In genomic region chr7:99410635-99411034, GRCh38 we compare ENCODE assay signal across 16 cellular contexts. TPM values are rescaled to one million over a fixed set of nuclear protein-coding genes. Genes with fewer than 3 reads are reported as not detected.
DNase-seq lines count a peak whose midpoint lies in the region; ATAC-seq, FAIRE-seq and TF ChIP-seq lines count a peak whose summit lies in the region.
"Had no signal": no experiment of that assay in that cellular context is flagged by ENCODE, and none has a peak within 500 bp of the region (broad histone marks: within the 10 kb centered on the region; RNA-seq: fewer than 3 reads in every experiment).

No MANE protein-coding gene starts in this region.

- DNase-seq in T-helper 1 cell (no peak), NB4 (ENCODE audit: low read depth) (no peak), GM12878 (ENCODE audit: low read depth, low spot score) (no peak), neural crest cell (ENCODE audit: low read depth, low spot score) (no peak), glomerular visceral epithelial cell (ENCODE audit: extremely low spot score) (no peak), HEK293T (ENCODE audit: extremely low spot score) (no peak)
- DNase-seq: effector memory CD4-positive, alpha-beta T cell; heart left ventricle; left ventricle myocardium superior; NCI-H446; stimulated activated CD4-positive, alpha-beta T cell treated with anti-CD3 and anti-CD28 coated beads, Interleukin-4, amount 100 ng/mL, for 1 hour; substantia nigra had no signal

- RAD21 ChIA-PET in GM12878 (lab: Charles Lee; ENCODE audit: unreplicated experiment) = interaction anchor here (2.7 kb wide), 1 partner anchor 27 kb away, joined by 8 read pairs; the partner anchor contains the start of genes CPSF4 and PTCD1

- peak overlapping the region; percentile 58 for H3K4me2 ChIP-seq in GM12878 (ENCODE audit: control insufficient read depth, insufficient read depth)

- peaks cover 12% of the 10 kb centered on the region for H3K4me1 ChIP-seq in GM12878 (ENCODE audit: control insufficient read depth, insufficient read depth, low read length)

- H3K9me3 Mint-ChIP-seq in T-helper 1 cell treated with Interleukin-12 subunit alpha and Interleukin-12 subunit beta and Interleukin-4 antibody, amounts not matched to agents 30 μg/mL and 1 μg/mL, for 36 hours = no peaks in the 10 kb centered on the region
- no peaks in the 10 kb centered on the region for H3K9me3 Mint-ChIP-seq in neural crest cell

- peaks cover 57% of the 10 kb centered on the region for H3K79me2 ChIP-seq in GM12878 (ENCODE audit: control insufficient read depth, insufficient read depth, low read length)

- SMC1A ChIA-PET in GM12878 (lab: Charles Lee; ENCODE audit: uncharacterized antibody, unreplicated experiment) = no interaction called here

- peak overlapping the region; percentile 71 for H3K27ac Mint-ChIP-seq in T-helper 1 cell treated with Interleukin-12 subunit alpha and Interleukin-12 subunit beta and Interleukin-4 antibody, amounts not matched to agents 30 μg/mL and 1 μg/mL, for 36 hours
- H3K27ac Mint-ChIP-seq in neural crest cell (ENCODE audit: unreplicated experiment) = peak overlapping the region; percentile 83

- no peaks in the 10 kb centered on the region for H3K27me3 Mint-ChIP-seq in T-helper 1 cell treated with Interleukin-12 subunit alpha and Interleukin-12 subunit beta and Interleukin-4 antibody, amounts not matched to agents 30 μg/mL and 1 μg/mL, for 36 hours (ENCODE audit: low read depth)
- H3K27me3 Mint-ChIP-seq in neural crest cell (ENCODE audit: low read depth) = no peaks in the 10 kb centered on the region

- no peak overlapping the region for H3K27ac ChIP-seq in GM12878 (ENCODE audit: control insufficient read depth, insufficient read depth)

- POLR2A ChIA-PET in GM12878 (lab: Charles Lee) (interaction anchor here (0.7 to 4.9 kb wide), 2 partner anchors 31 to 35 kb away, joined by 3 to 51 read pairs; no protein-coding TSS in a partner anchor), HEK293T (lab: Yijun Ruan, JAX) (no interaction called here)

- H3K27me3 ChIP-seq in GM12878 (replicated peaks in 1 of 2; ENCODE audit: control insufficient read depth in 2 of 2, insufficient read depth in 2 of 2, low read length in 1 of 2) = no peaks in the 10 kb centered on the region
- H3K27me3 ChIP-seq: heart left ventricle had no signal

- BruUV-seq in GM12878 (replicated peaks; lab: Mats Ljungman, UMichigan) = no TSS peak

- H3K9me3 ChIP-seq in GM12878 (replicated peaks; ENCODE audit: control insufficient read depth, insufficient read depth, low read length) = no peaks in the 10 kb centered on the region
- H3K9me3 ChIP-seq: heart left ventricle had no signal

- CTCF ChIA-PET in GM12878 (lab: Yijun Ruan, JAX) (no interaction called here), HEK293T (lab: Yijun Ruan, JAX) (no interaction called here)

- H3K36me3 ChIP-seq in GM12878 (ENCODE audit: control insufficient read depth in 2 of 2, insufficient read depth in 2 of 2, low read length in 1 of 2) = peaks cover 7 to 24% of the 10 kb centered on the region in 2 experiments

- ATAC-seq in GM12878 = no peak
- no peak for ATAC-seq in GM21381 (IDR thresholded peaks at IDR 0.05; ENCODE audit: unreplicated experiment)
- ATAC-seq: activated CD4-positive, CD25-positive, alpha-beta regulatory T cell treated with anti-CD3 and anti-CD28 coated beads, Interleukin-2, amount 50 U/mL, for 24 hours; heart left ventricle; left ventricle myocardium superior had no signal

- no peak for TF ChIP-seq EP300 in GM12878 (IDR thresholded peaks at IDR 0.05; ENCODE audit: borderline replicate concordance in 1 of 2, control insufficient read depth in 1 of 2, low read depth in 2 of 2, low read length in 2 of 2)

- H3K4me1 Mint-ChIP-seq in T-helper 1 cell treated with Interleukin-12 subunit alpha and Interleukin-12 subunit beta and Interleukin-4 antibody, amounts not matched to agents 30 μg/mL and 1 μg/mL, for 36 hours (ENCODE audit: low read depth) = peaks cover 38% of the 10 kb centered on the region
- H3K4me1 Mint-ChIP-seq in neural crest cell = peaks cover 37% of the 10 kb centered on the region

- H2AFZ ChIP-seq in GM12878 (ENCODE audit: control insufficient read depth, low read depth, low read length) = no peak overlapping the region

- peak overlapping the region; percentile 100 for H3K4me3 Mint-ChIP-seq in T-helper 1 cell treated with Interleukin-12 subunit alpha and Interleukin-12 subunit beta and Interleukin-4 antibody, amounts not matched to agents 30 μg/mL and 1 μg/mL, for 36 hours
- peak overlapping the region; percentile 100 for H3K4me3 Mint-ChIP-seq in neural crest cell

- no peak for TF ChIP-seq CTCF in NB4 (IDR thresholded peaks at IDR 0.05; ENCODE audit: low read depth, low read length)
- TF ChIP-seq CTCF in GM12878 (IDR thresholded peaks at IDR 0.05 in 2 of 3, conservative IDR thresholded peaks at IDR 0.05 in 1 of 3; ENCODE audit: control insufficient read depth in 2 of 3, extremely low read depth in 1 of 3, insufficient read depth in 1 of 3, low read depth in 3 of 3, low read length in 3 of 3) = no peak
- TF ChIP-seq CTCF in neural crest cell (conservative IDR thresholded peaks at IDR 0.05) = no peak

- FAIRE-seq in GM12878 (lab: Jason Lieb, UNC) = no peak
- FAIRE-seq: GM18507 had no signal

- TF ChIP-seq POLR2A in NB4 (IDR thresholded peaks at IDR 0.05; ENCODE audit: extremely low read depth, insufficient read length) = no peak
- TF ChIP-seq POLR2A in GM12878 (IDR thresholded peaks at IDR 0.05; ENCODE audit: low read depth, low read length) = no peak

- TF ChIP-seq RAD21 in GM12878 (IDR thresholded peaks at IDR 0.05; ENCODE audit: insufficient read depth, low read depth, low read length) = no peak

- in situ Hi-C loops in GM12878 (cut with MboI) = no loop called here

- no peak overlapping the region for H3K9ac ChIP-seq in GM12878 (ENCODE audit: control insufficient read depth, insufficient read depth, low read length)

- peak overlapping the region; percentile 10 for H3K4me3 ChIP-seq in NB4 (ENCODE audit: low read depth, low read length)
- H3K4me3 ChIP-seq in GM12878 = peak overlapping the region; percentile 100; the same call in 1 of the 2 replicates

- intact Hi-C loops in GM12878 (cut with micrococcal nuclease; ENCODE audit: unreplicated experiment) = no loop called here

- WGBS in GM12878 (ENCODE audit: insufficient coverage, insufficient replicate concordance, low lambda C conversion rate, missing lambda C conversion rate) = 100% methylated on average over 2 of the region's 2 CpGs

- H4K20me1 ChIP-seq in GM12878 (ENCODE audit: control insufficient read depth, insufficient read depth) = no peaks in the 10 kb centered on the region

- H3K36me3 Mint-ChIP-seq in T-helper 1 cell treated with Interleukin-12 subunit alpha and Interleukin-12 subunit beta and Interleukin-4 antibody, amounts not matched to agents 30 μg/mL and 1 μg/mL, for 36 hours (ENCODE audit: low read depth) = peaks cover 32% of the 10 kb centered on the region
- peaks cover 26% of the 10 kb centered on the region for H3K36me3 Mint-ChIP-seq in neural crest cell (ENCODE audit: low read depth)

RNA-seq across cellular contexts. Expression of gene BUD31, which starts 1.9 kb away (rescaled TPM):
- total RNA-seq in GM12878 (2013; cell fraction: nucleolus; rRNA removed) = 18.3 and 21.9 TPM in 2 replicates
- 107 TPM in 2 replicates for total RNA-seq in GM12878 (2014; rRNA removed)
- 131 and 143 TPM in 2 replicates for total RNA-seq in GM12878 (2014; rRNA removed; fragmentation: Illumina TruSeq; extraction: Trizol)
- 108 and 134 TPM in 2 replicates for total RNA-seq in GM12878 (2021)
- 88.1 TPM for polyA plus RNA-seq in GM12878 (2011; ENCODE audit: low read depth)
- polyA plus RNA-seq in GM12878 (2011; rRNA removed) = 74.2 and 104 TPM in 2 replicates
- 78.9 and 85.9 TPM in 2 replicates for polyA plus RNA-seq in GM12878 (2011; cell fraction: cytosol; rRNA removed)
- polyA plus RNA-seq in GM12878 (2011; cell fraction: nucleus; rRNA removed) = 42.2 and 44.8 TPM in 2 replicates
- 90.5 and 113 TPM in 2 replicates for polyA plus RNA-seq in GM12878 (2012)
- 185 and 257 TPM in 2 replicates for polyA plus RNA-seq in GM12878 (2014; fragmentation: Illumina TruSeq; extraction: Trizol)
- polyA plus RNA-seq in GM12878 (2014; fragmentation: Nextera tagmentation; extraction: Ambion mirVana) = 100 to 1,000 TPM; 125 to 127 TPM
- 112 and 118 TPM in 2 replicates for polyA plus RNA-seq in GM12878 (2014; rRNA removed)
- polyA plus RNA-seq in GM12878 (2016; fragmentation: Nextera tagmentation; extraction: Ambion mirVana) = 100 to 1,000 TPM; 301 to 317 TPM
- 41.5 and 60.5 TPM in 2 replicates for polyA minus RNA-seq in GM12878 (2011; rRNA and poly(A)+ RNA removed)
- polyA minus RNA-seq in GM12878 (2011; cell fraction: cytosol; rRNA and poly(A)+ RNA removed) = 21.0 and 24.6 TPM in 2 replicates
- polyA minus RNA-seq in GM12878 (2011; cell fraction: nucleus; rRNA and poly(A)+ RNA removed) = 12.0 and 18.1 TPM in 2 replicates
- total RNA-seq in neural crest cell = 107 and 108 TPM in 2 replicates

RNA-seq across cellular contexts. Expression of gene PDAP1, which starts 2.2 kb away (rescaled TPM):
- 9.5 and 11.1 TPM in 2 replicates for total RNA-seq in GM12878 (2013; cell fraction: nucleolus; rRNA removed)
- total RNA-seq in GM12878 (2014; rRNA removed) = 35.9 and 37.8 TPM in 2 replicates
- total RNA-seq in GM12878 (2014; rRNA removed; fragmentation: Illumina TruSeq; extraction: Trizol) = 94.9 and 107 TPM in 2 replicates
- 111 and 114 TPM in 2 replicates for total RNA-seq in GM12878 (2021)
- polyA plus RNA-seq in GM12878 (2011; ENCODE audit: low read depth) = 68.1 TPM
- 30.5 and 48.4 TPM in 2 replicates for polyA plus RNA-seq in GM12878 (2011; rRNA removed)
- 28.5 and 38.4 TPM in 2 replicates for polyA plus RNA-seq in GM12878 (2011; cell fraction: cytosol; rRNA removed)
- 19.5 and 39.0 TPM in 2 replicates for polyA plus RNA-seq in GM12878 (2011; cell fraction: nucleus; rRNA removed)
- polyA plus RNA-seq in GM12878 (2012) = 94.4 and 117 TPM in 2 replicates
- 132 and 200 TPM in 2 replicates for polyA plus RNA-seq in GM12878 (2014; fragmentation: Illumina TruSeq; extraction: Trizol)
- polyA plus RNA-seq in GM12878 (2014; fragmentation: Nextera tagmentation; extraction: Ambion mirVana) = 10 to 100 TPM in 1 of 2 experiments, 1 to 10 TPM in 1; 6.6 to 13.8 TPM
- polyA plus RNA-seq in GM12878 (2014; rRNA removed) = 60.6 and 76.4 TPM in 2 replicates
- polyA plus RNA-seq in GM12878 (2016; fragmentation: Nextera tagmentation; extraction: Ambion mirVana) = 100 to 1,000 TPM in 1 of 2 experiments, 10 to 100 TPM in 1; 99.1 to 107 TPM
- 10.3 and 46.3 TPM in 2 replicates for polyA minus RNA-seq in GM12878 (2011; rRNA and poly(A)+ RNA removed)
- polyA minus RNA-seq in GM12878 (2011; cell fraction: cytosol; rRNA and poly(A)+ RNA removed) = 8.9 and 9.8 TPM in 2 replicates
- polyA minus RNA-seq in GM12878 (2011; cell fraction: nucleus; rRNA and poly(A)+ RNA removed) = 2.7 and 8.7 TPM in 2 replicates
- 146 and 155 TPM in 2 replicates for total RNA-seq in neural crest cell

RNA-seq across cellular contexts. Expression of gene PTCD1, which starts 28.0 kb away (rescaled TPM):
- 8.8 and 19.1 TPM in 2 replicates for total RNA-seq in GM12878 (2013; cell fraction: nucleolus; rRNA removed)
- total RNA-seq in GM12878 (2014; rRNA removed) = 8.2 and 9.7 TPM in 2 replicates
- 3.3 and 4.5 TPM in 2 replicates for total RNA-seq in GM12878 (2014; rRNA removed; fragmentation: Illumina TruSeq; extraction: Trizol)
- 6.2 and 8.8 TPM in 2 replicates for total RNA-seq in GM12878 (2021)
- 2.4 TPM for polyA plus RNA-seq in GM12878 (2011; ENCODE audit: low read depth)
- polyA plus RNA-seq in GM12878 (2011; rRNA removed) = 3.0 and 4.2 TPM in 2 replicates
- polyA plus RNA-seq in GM12878 (2011; cell fraction: cytosol; rRNA removed) = 4.4 and 6.9 TPM in 2 replicates
- 9.9 and 10.2 TPM in 2 replicates for polyA plus RNA-seq in GM12878 (2011; cell fraction: nucleus; rRNA removed)
- 4.4 and 5.9 TPM in 2 replicates for polyA plus RNA-seq in GM12878 (2012)
- polyA plus RNA-seq in GM12878 (2014; fragmentation: Illumina TruSeq; extraction: Trizol) = 0.78 and 1.9 TPM in 2 replicates
- polyA plus RNA-seq in GM12878 (2014; fragmentation: Nextera tagmentation; extraction: Ambion mirVana) = under 1 TPM; 0.26 to 0.42 TPM
- polyA plus RNA-seq in GM12878 (2014; rRNA removed) = 7.6 and 8.7 TPM in 2 replicates
- 1 to 10 TPM; 5.6 to 5.9 TPM for polyA plus RNA-seq in GM12878 (2016; fragmentation: Nextera tagmentation; extraction: Ambion mirVana)
- polyA minus RNA-seq in GM12878 (2011; rRNA and poly(A)+ RNA removed) = 2.8 and 6.6 TPM in 2 replicates
- polyA minus RNA-seq in GM12878 (2011; cell fraction: cytosol; rRNA and poly(A)+ RNA removed) = 1.2 and 1.7 TPM in 2 replicates
- 3.0 and 4.6 TPM in 2 replicates for polyA minus RNA-seq in GM12878 (2011; cell fraction: nucleus; rRNA and poly(A)+ RNA removed)
- total RNA-seq in neural crest cell = 9.7 and 11.1 TPM in 2 replicates

RNA-seq across cellular contexts. Expression of gene CPSF4, which starts 28.1 kb away (rescaled TPM):
- total RNA-seq in GM12878 (2013; cell fraction: nucleolus; rRNA removed) = 81.7 and 84.6 TPM in 2 replicates
- 46.6 and 46.9 TPM in 2 replicates for total RNA-seq in GM12878 (2014; rRNA removed)
- total RNA-seq in GM12878 (2014; rRNA removed; fragmentation: Illumina TruSeq; extraction: Trizol) = 31.1 and 31.6 TPM in 2 replicates
- 56.3 and 56.9 TPM in 2 replicates for total RNA-seq in GM12878 (2021)
- 17.0 TPM for polyA plus RNA-seq in GM12878 (2011; ENCODE audit: low read depth)
- 28.4 and 51.3 TPM in 2 replicates for polyA plus RNA-seq in GM12878 (2011; rRNA removed)
- polyA plus RNA-seq in GM12878 (2011; cell fraction: cytosol; rRNA removed) = 70.0 and 91.6 TPM in 2 replicates
- polyA plus RNA-seq in GM12878 (2011; cell fraction: nucleus; rRNA removed) = 145 and 158 TPM in 2 replicates
- 35.2 and 36.2 TPM in 2 replicates for polyA plus RNA-seq in GM12878 (2012)
- 25.2 and 45.8 TPM in 2 replicates for polyA plus RNA-seq in GM12878 (2014; fragmentation: Illumina TruSeq; extraction: Trizol)
- polyA plus RNA-seq in GM12878 (2014; fragmentation: Nextera tagmentation; extraction: Ambion mirVana) = 10 to 100 TPM; 13.6 to 14.9 TPM
- 70.1 and 76.9 TPM in 2 replicates for polyA plus RNA-seq in GM12878 (2014; rRNA removed)
- 10 to 100 TPM; 35.8 to 44.3 TPM for polyA plus RNA-seq in GM12878 (2016; fragmentation: Nextera tagmentation; extraction: Ambion mirVana)
- 43.1 and 53.2 TPM in 2 replicates for polyA minus RNA-seq in GM12878 (2011; rRNA and poly(A)+ RNA removed)
- 17.8 and 17.9 TPM in 2 replicates for polyA minus RNA-seq in GM12878 (2011; cell fraction: cytosol; rRNA and poly(A)+ RNA removed)
- polyA minus RNA-seq in GM12878 (2011; cell fraction: nucleus; rRNA and poly(A)+ RNA removed) = 25.1 and 38.1 TPM in 2 replicates
- total RNA-seq in neural crest cell = 111 and 117 TPM in 2 replicates

RNA-seq across cellular contexts. Expression of gene ARPC1B, which starts 36.1 kb away (rescaled TPM):
- total RNA-seq in GM12878 (2013; cell fraction: nucleolus; rRNA removed) = 141 and 182 TPM in 2 replicates
- total RNA-seq in GM12878 (2014; rRNA removed) = 719 and 762 TPM in 2 replicates
- total RNA-seq in GM12878 (2014; rRNA removed; fragmentation: Illumina TruSeq; extraction: Trizol) = 170 and 199 TPM in 2 replicates
- total RNA-seq in GM12878 (2021) = 368 and 403 TPM in 2 replicates
- 363 TPM for polyA plus RNA-seq in GM12878 (2011; ENCODE audit: low read depth)
- polyA plus RNA-seq in GM12878 (2011; rRNA removed) = 314 and 406 TPM in 2 replicates
- 858 and 1,050 TPM in 2 replicates for polyA plus RNA-seq in GM12878 (2011; cell fraction: cytosol; rRNA removed)
- 603 and 732 TPM in 2 replicates for polyA plus RNA-seq in GM12878 (2011; cell fraction: nucleus; rRNA removed)
- polyA plus RNA-seq in GM12878 (2012) = 639 and 642 TPM in 2 replicates
- polyA plus RNA-seq in GM12878 (2014; fragmentation: Illumina TruSeq; extraction: Trizol) = 91.0 and 148 TPM in 2 replicates
- 100 to 1,000 TPM in 1 of 2 experiments, 10 to 100 TPM in 1; 14.1 to 135 TPM for polyA plus RNA-seq in GM12878 (2014; fragmentation: Nextera tagmentation; extraction: Ambion mirVana)
- polyA plus RNA-seq in GM12878 (2014; rRNA removed) = 628 and 811 TPM in 2 replicates
- polyA plus RNA-seq in GM12878 (2016; fragmentation: Nextera tagmentation; extraction: Ambion mirVana) = 100 to 1,000 TPM; 577 to 598 TPM
- polyA minus RNA-seq in GM12878 (2011; rRNA and poly(A)+ RNA removed) = 194 and 384 TPM in 2 replicates
- polyA minus RNA-seq in GM12878 (2011; cell fraction: cytosol; rRNA and poly(A)+ RNA removed) = 199 and 205 TPM in 2 replicates
- polyA minus RNA-seq in GM12878 (2011; cell fraction: nucleus; rRNA and poly(A)+ RNA removed) = 112 and 162 TPM in 2 replicates
- total RNA-seq in neural crest cell = 67.7 and 71.6 TPM in 2 replicates
